Comparison of ENCODE assay signal across 9 cellular contexts in the genomic region with DNA sequence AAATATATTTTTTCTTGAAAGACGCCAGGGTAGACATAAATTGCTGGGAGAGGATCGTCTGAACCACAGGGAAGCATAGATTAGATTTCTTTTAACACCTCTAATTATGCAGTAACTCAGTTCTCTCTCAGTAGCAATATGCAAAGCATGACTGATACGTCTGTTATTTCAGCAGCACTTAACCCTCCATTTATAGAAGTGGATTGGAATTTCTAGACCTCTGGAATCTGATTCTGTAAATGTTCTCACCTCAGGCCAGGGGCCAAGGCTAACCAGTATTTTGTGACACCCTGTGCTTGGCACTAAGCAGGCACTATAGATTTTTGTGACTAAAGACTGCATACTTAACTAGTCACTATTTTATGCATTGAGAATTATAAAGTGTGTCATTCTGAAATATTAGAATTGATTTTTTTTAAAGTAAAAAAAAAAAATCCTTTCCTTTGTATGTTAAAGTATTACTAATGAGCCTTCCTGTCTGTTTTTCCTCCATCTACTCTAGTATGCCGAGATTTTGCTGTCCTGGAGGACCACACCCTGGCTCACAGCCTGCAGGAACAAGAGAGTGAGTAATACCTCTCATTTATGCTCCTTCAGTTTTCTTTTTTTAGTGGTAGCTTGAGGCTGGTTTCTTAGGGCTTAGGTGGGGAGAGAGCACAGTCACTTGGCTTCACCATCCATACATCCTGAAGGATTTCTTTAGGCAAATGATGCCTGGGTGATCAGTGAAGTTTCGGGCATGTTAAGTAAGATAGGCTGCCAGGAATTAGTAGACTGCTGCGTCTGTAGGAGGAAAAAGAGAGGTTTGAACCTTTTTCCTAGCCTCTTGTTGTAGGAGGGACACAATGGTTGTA. TPM values are rescaled to one million over a fixed set of nuclear protein-coding genes. Genes with fewer than 3 reads are reported as not detected.
DNase-seq lines count a peak whose midpoint lies in the region; ATAC-seq, FAIRE-seq and TF ChIP-seq lines count a peak whose summit lies in the region.
"Had no signal": no experiment of that assay in that cellular context is flagged by ENCODE, and none has a peak within 500 bp of the region (broad histone marks: within the 10 kb centered on the region; RNA-seq: fewer than 3 reads in every experiment).

No MANE protein-coding gene starts in this region.

- peaks cover 0 to 33% of the 10 kb centered on the region in 2 donors for H3K4me1 ChIP-seq in kidney (ENCODE audit: control insufficient read depth in 1 of 2, insufficient read depth in 1 of 2, low read depth in 1 of 2, low read length in 2 of 2)

- FAIRE-seq in kidney (lab: Jason Lieb, UNC) = no peak

- H3K27ac ChIP-seq in kidney (ENCODE audit: low read depth in 2 of 2, low read length in 2 of 2) = no peak overlapping the region
- no peak overlapping the region for H3K27ac ChIP-seq in substantia nigra (ENCODE audit: low read depth, low read length, poor library complexity, severe bottlenecking)

- peaks cover 61% of the 10 kb centered on the region for H3K4me1 Mint-ChIP-seq in HFFc6 (ENCODE audit: low read depth)

- H3K27ac Mint-ChIP-seq in HFFc6 = peak overlapping the region; percentile 88

- in situ Hi-C loops in astrocyte of the spinal cord (cut with HindIII; ENCODE audit: low sequenced_read_pairs) = no loop called here

- H3K4me3 ChIP-seq in astrocyte of the spinal cord (ENCODE audit: low read depth, low read length) (no peak overlapping the region), kidney (ENCODE audit: low read length in 2 of 2) (no peak overlapping the region)

- intact Hi-C loops in kidney (cut with DNase I) = no loop called here

- H3K9ac ChIP-seq in kidney (ENCODE audit: low read length in 2 of 2) = peak overlapping the region in 1 of 2 donors; percentile 15

- H3K4me3 Mint-ChIP-seq in HFFc6 = peak overlapping the region; percentile 74

- no peak for TF ChIP-seq CTCF in HFFc6 (IDR thresholded peaks at IDR 0.05)
- TF ChIP-seq CTCF in astrocyte of the spinal cord (IDR thresholded peaks at IDR 0.05; ENCODE audit: low read depth, low read length) = no peak
- no peak for TF ChIP-seq CTCF in kidney (IDR thresholded peaks at IDR 0.05; ENCODE audit: borderline replicate concordance, extremely low read depth, insufficient read depth)

- DNase-seq in HFFc6 (peak; percentile 73), astrocyte of the spinal cord (ENCODE audit: low read depth, low spot score) (peak; percentile 78), kidney (peak; percentile 64), stromal cell of bone marrow (ENCODE audit: low read depth) (peak; percentile 64), NCI-H1417 treated with DMSO at 0.1 percent for 48 hours (lab: John Stamatoyannopoulos, UW) (no peak), substantia nigra (lab: John Stamatoyannopoulos, UW) (no peak)
- DNase-seq: activated CD8-positive, alpha-beta memory T cell treated with anti-CD3 and anti-CD28 coated beads, Interleukin-2, amount 50 U/mL, for 4 hours had no signal

- H3K9me3 Mint-ChIP-seq in HFFc6 = no peaks in the 10 kb centered on the region

- no peak for ATAC-seq in GM21526 (IDR thresholded peaks at IDR 0.05; ENCODE audit: low FRiP score, unreplicated experiment)
- ATAC-seq in GM21717 (IDR thresholded peaks at IDR 0.05; ENCODE audit: unreplicated experiment) = no peak

- H3K9me3 ChIP-seq in kidney (ENCODE audit: control insufficient read depth in 1 of 2, low read length in 2 of 2) = no peaks in the 10 kb centered on the region

- peaks cover 2% of the 10 kb centered on the region; the same call in 1 of the 2 replicates for H3K27me3 Mint-ChIP-seq in HFFc6 (ENCODE audit: insufficient read depth)

- peaks cover 37% of the 10 kb centered on the region for H3K36me3 Mint-ChIP-seq in HFFc6 (ENCODE audit: low read depth)

- H3K36me3 ChIP-seq in kidney (ENCODE audit: control insufficient read depth in 1 of 2, insufficient read depth in 2 of 2, low read length in 2 of 2) = peaks cover 6 to 27% of the 10 kb centered on the region in 2 donors

RNA-seq across cellular contexts. Expression of gene UTS2B, which starts 26.5 kb away (rescaled TPM):
- 1 to 10 TPM in 3 of 6 experiments, under 1 TPM in 3; 0.73 to 1.8 (median 1.0) TPM for total RNA-seq in HFFc6 (2021; fragmentation: NEBNext Ultra II Directional; extraction: Animal tissue kit (Norgen Biotek cat#: 25700))
- 0.41 TPM for total RNA-seq in kidney
- not detected for polyA plus RNA-seq in kidney (ENCODE audit: insufficient read depth, low read depth, low replicate concordance)

RNA-seq across cellular contexts. Expression of gene CCDC50, which starts 27.6 kb away (rescaled TPM):
- total RNA-seq in HFFc6 (2021; fragmentation: NEBNext Ultra II Directional; extraction: Animal tissue kit (Norgen Biotek cat#: 25700)) = 100 to 1,000 TPM in 5 of 6 experiments, 10 to 100 TPM in 1; 94.1 to 129 (median 121) TPM
- 105 TPM for total RNA-seq in kidney
- polyA plus RNA-seq in kidney (ENCODE audit: insufficient read depth, low read depth, low replicate concordance) = 34.7 TPM

Comparison
In these comparisons a context has a peak if more than half of its experiments do, and no peak if none do; other contexts are left out.
1. DNase-seq: peak in HFFc6 (single experiment), astrocyte of the spinal cord (single experiment), kidney (single experiment) and stromal cell of bone marrow (single experiment); none in NCI-H1417 treated with DMSO at 0.1 percent for 48 hours (single experiment) and substantia nigra (0 of 49).